16 cellular contexts compared by ENCODE assay signal in the genomic region with DNA sequence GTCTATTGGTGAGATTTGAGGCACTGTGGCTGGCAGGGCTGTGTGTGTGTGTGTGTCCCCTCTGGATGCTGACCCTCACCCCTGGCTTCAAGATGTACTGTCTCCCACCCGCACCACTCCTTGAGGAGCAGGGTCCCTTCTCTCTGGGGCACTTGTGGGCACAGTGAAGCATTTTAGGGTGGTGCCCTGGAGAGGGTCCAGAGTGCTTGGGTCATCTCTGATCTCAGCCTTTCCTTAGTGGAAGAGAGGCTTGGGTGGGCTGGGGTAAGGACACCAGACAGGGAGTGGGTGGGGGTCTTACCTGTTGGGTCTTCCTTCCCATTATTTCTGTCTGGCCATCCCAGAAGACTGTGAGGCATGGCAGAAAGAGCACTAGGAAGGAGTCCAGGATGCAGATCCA.
DNase-seq lines count a peak whose midpoint lies in the region; ATAC-seq and TF ChIP-seq lines count a peak whose summit lies in the region.
"Had no signal": no experiment of that assay in that cellular context is flagged by ENCODE, and none has a peak within 500 bp of the region (broad histone marks: within the 10 kb centered on the region; RNA-seq: fewer than 3 reads in every experiment).

No MANE protein-coding gene starts in this region.

- TF ChIP-seq EP300 in stomach (IDR thresholded peaks at IDR 0.05), result no peak

- no peaks in the 10 kb centered on the region for H3K4me1 Mint-ChIP-seq in natural killer cell treated with Interleukin-12 subunit alpha and Interleukin-12 subunit beta and Interleukin-15 and Interleukin-18, amount 100 ng/mL, for 72 hours (ENCODE audit: low read depth in 2 of 2)
- H3K4me1 Mint-ChIP-seq: CD4-positive, alpha-beta memory T cell had no signal

- TF ChIP-seq POLR2A in lower leg skin (IDR thresholded peaks at IDR 0.05), result no peak
- no peak for TF ChIP-seq POLR2A in stomach (IDR thresholded peaks at IDR 0.05)

- H3K27ac Mint-ChIP-seq in natural killer cell treated with Interleukin-12 subunit alpha and Interleukin-12 subunit beta and Interleukin-15 and Interleukin-18, amount 100 ng/mL, for 72 hours, result no peak overlapping the region
- H3K27ac Mint-ChIP-seq: CD4-positive, alpha-beta memory T cell had no signal

- H3K4me3 Mint-ChIP-seq in natural killer cell treated with Interleukin-12 subunit alpha and Interleukin-12 subunit beta and Interleukin-15 and Interleukin-18, amount 100 ng/mL, for 72 hours, result no peak overlapping the region
- H3K4me3 Mint-ChIP-seq: CD4-positive, alpha-beta memory T cell had no signal

- H3K4me1 ChIP-seq in stomach, result no peaks in the 10 kb centered on the region

- peak; percentile 28 to 38 for ATAC-seq in natural killer cell treated with Interleukin-12 subunit alpha and Interleukin-12 subunit beta and Interleukin-15 and Interleukin-18, amount 100 ng/mL, for 72 hours

- no peaks in the 10 kb centered on the region for H3K36me3 Mint-ChIP-seq in natural killer cell treated with Interleukin-12 subunit alpha and Interleukin-12 subunit beta and Interleukin-15 and Interleukin-18, amount 100 ng/mL, for 72 hours
- H3K36me3 Mint-ChIP-seq: CD4-positive, alpha-beta memory T cell had no signal

- no peaks in the 10 kb centered on the region for H3K27me3 ChIP-seq in stomach

- H3K36me3 ChIP-seq in stomach, result no peaks in the 10 kb centered on the region

- H3K9me3 ChIP-seq in stomach, result no peaks in the 10 kb centered on the region

- WGBS in lower leg skin, 2 donors, result 89 to 100% methylated on average over 1 of the region's 1 CpG
- 91 to 97% (median 93%) methylated on average over 1 of the region's 1 CpG for WGBS in stomach, 5 donors

- intact Hi-C loops in lower leg skin (cut with DNase I; ENCODE audit: low total_unique reads), result no loop called here
- intact Hi-C loops in stomach (cut with DNase I; ENCODE audit: low total_unique reads), result no loop called here

- no peak overlapping the region for H3K27ac ChIP-seq in stomach
- H3K27ac ChIP-seq: GM23248 had no signal

- no peaks in the 10 kb centered on the region for H3K27me3 Mint-ChIP-seq in natural killer cell treated with Interleukin-12 subunit alpha and Interleukin-12 subunit beta and Interleukin-15 and Interleukin-18, amount 100 ng/mL, for 72 hours
- H3K27me3 Mint-ChIP-seq: CD4-positive, alpha-beta memory T cell had no signal

- no peak for TF ChIP-seq CTCF in lower leg skin (IDR thresholded peaks at IDR 0.05)
- TF ChIP-seq CTCF in stomach (IDR thresholded peaks at IDR 0.05), result no peak

- no peaks in the 10 kb centered on the region for H3K9me3 Mint-ChIP-seq in natural killer cell treated with Interleukin-12 subunit alpha and Interleukin-12 subunit beta and Interleukin-15 and Interleukin-18, amount 100 ng/mL, for 72 hours
- H3K9me3 Mint-ChIP-seq: CD4-positive, alpha-beta memory T cell had no signal

- no peak overlapping the region for H3K4me3 ChIP-seq in lower leg skin (ENCODE audit: low read depth, poor library complexity, severe bottlenecking)
- no peak overlapping the region for H3K4me3 ChIP-seq in stomach
- H3K4me3 ChIP-seq: GM23248 had no signal

- peak; percentile 4 for DNase-seq in activated CD8-positive, alpha-beta memory T cell treated with anti-CD3 and anti-CD28 coated beads, Interleukin-2, amount 50 U/mL, for 48 hours
- no peak for DNase-seq in activated CD8-positive, alpha-beta memory T cell treated with anti-CD3 and anti-CD28 coated beads, Interleukin-2, amount 50 U/mL, for 4 hours
- DNase-seq in lower leg skin (ENCODE audit: low spot score in 2 of 2) (peak; percentile 3 to 28), stomach (peak; percentile 11), NCI-H748 treated with DMSO at 0.1 percent for 48 hours (lab: John Stamatoyannopoulos, UW) (no peak), HUDEP-2 (lab: John Stamatoyannopoulos, UW; ENCODE audit: unreplicated experiment in 76 of 76) (no peak), DMS153 (lab: John Stamatoyannopoulos, UW) (no peak)
- DNase-seq in natural killer cell treated with Interleukin-12 subunit alpha and Interleukin-12 subunit beta and Interleukin-15 and Interleukin-18, amount 100 ng/mL, for 72 hours (ENCODE audit: low spot score), result no peak
- DNase-seq: C1 segment of cervical spinal cord; Calu3; CD4-positive, alpha-beta memory T cell; COR-L47; DND-41; GM23248; H7; HCEC 1CT had no signal

Comparison
In these comparisons a context has a peak if more than half of its experiments do, and no peak if none do; other contexts are left out.
1. DNase-seq: peak in activated CD8-positive, alpha-beta memory T cell treated with anti-CD3 and anti-CD28 coated beads, Interleukin-2, amount 50 U/mL, for 48 hours (single experiment), lower leg skin (2 of 2) and stomach (single experiment); none in activated CD8-positive, alpha-beta memory T cell treated with anti-CD3 and anti-CD28 coated beads, Interleukin-2, amount 50 U/mL, for 4 hours (single experiment), natural killer cell treated with Interleukin-12 subunit alpha and Interleukin-12 subunit beta and Interleukin-15 and Interleukin-18, amount 100 ng/mL, for 72 hours (single experiment), NCI-H748 treated with DMSO at 0.1 percent for 48 hours (single experiment), HUDEP-2 (0 of 76) and DMS153 (single experiment).